In the genomic region with DNA sequence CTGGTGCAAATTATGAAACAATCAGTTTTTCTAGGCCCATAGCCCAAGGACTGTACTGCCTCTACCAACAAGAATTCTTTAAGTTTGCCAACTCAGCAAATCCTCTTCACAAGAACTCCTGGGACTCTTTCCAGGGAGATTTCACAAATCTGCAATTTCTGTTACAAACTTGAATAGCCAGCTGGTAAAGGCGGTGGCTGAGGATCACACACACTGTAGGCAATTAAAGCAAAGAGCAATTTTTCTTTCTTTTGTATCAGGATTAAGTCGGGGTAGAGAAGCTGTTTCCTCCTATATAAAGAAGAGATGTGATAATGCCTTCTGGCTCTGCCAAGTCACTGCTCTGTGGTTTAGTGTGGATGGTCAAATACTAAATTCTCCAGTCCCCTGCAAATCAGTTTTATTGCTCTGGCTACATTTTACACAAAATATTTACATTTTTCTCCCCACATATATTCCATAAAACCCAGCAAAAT, we compare ENCODE assay signal across 9 cellular contexts. TPM values are rescaled to one million over a fixed set of nuclear protein-coding genes. Genes with fewer than 3 reads are reported as not detected.
DNase-seq lines count a peak whose midpoint lies in the region; ATAC-seq, FAIRE-seq and TF ChIP-seq lines count a peak whose summit lies in the region.
"Had no signal": no experiment of that assay in that cellular context is flagged by ENCODE, and none has a peak within 500 bp of the region (broad histone marks: within the 10 kb centered on the region; RNA-seq: fewer than 3 reads in every experiment).

No MANE protein-coding gene starts in this region.

- no peaks in the 10 kb centered on the region for H3K36me3 ChIP-seq in fibroblast of lung (ENCODE audit: control insufficient read depth, insufficient read depth, low read length)
- H3K36me3 ChIP-seq in pancreas = no peaks in the 10 kb centered on the region

- H3K9me3 Mint-ChIP-seq in T-helper 2 cell treated with Interferon-gamma antibody and Interleukin-4, amounts not matched to agents 5 μg/mL and 100 μg/mL, for 36 hours = no peaks in the 10 kb centered on the region

- H2AFZ ChIP-seq in fibroblast of lung (ENCODE audit: low read length) = no peak overlapping the region

- DNase-seq in T-helper 2 cell treated with Interferon-gamma antibody and Interleukin-4, amounts not matched to agents 5 μg/mL and 100 μg/mL, for 36 hours (ENCODE audit: low spot score) = no peak
- DNase-seq in T-helper 2 cell = no peak
- DNase-seq in T-helper 17 cell = no peak
- peak; percentile 92 to 99 for DNase-seq in fibroblast of lung (ENCODE audit: low read depth in 2 of 2)
- peak in 1 of 6 donors; percentile 11 for DNase-seq in pancreas
- DNase-seq in NK-92 treated with Interleukin-12 subunit alpha and Interleukin-12 subunit beta, amount 100 ng/mL, for 24 hours (lab: John Stamatoyannopoulos, UW) = no peak
- DNase-seq in GM19238 (ENCODE audit: insufficient read length, low spot score) = no peak

- H3K4me3 Mint-ChIP-seq in T-helper 2 cell treated with Interferon-gamma antibody and Interleukin-4, amounts not matched to agents 5 μg/mL and 100 μg/mL, for 36 hours = peak overlapping the region; percentile 95
- H3K4me3 Mint-ChIP-seq in T-helper 17 cell = peak overlapping the region; percentile 98

- peak overlapping the region; percentile 78 for H3K4me2 ChIP-seq in fibroblast of lung (ENCODE audit: extremely low read depth, insufficient read depth, low read length)

- peaks cover 28% of the 10 kb centered on the region for H3K79me2 ChIP-seq in fibroblast of lung (ENCODE audit: control insufficient read depth, insufficient read depth, low read length)

- ATAC-seq in T-helper 17 cell = no peak
- ATAC-seq in pancreas = peak in 3 of 4 donors; percentile 20 to 54 (median 44)
- no peak for ATAC-seq in GM18519 (IDR thresholded peaks at IDR 0.05; ENCODE audit: low FRiP score, unreplicated experiment)

- 3% methylated on average over 2 of the region's 2 CpGs for WGBS in pancreas, 2 donors

- peak overlapping the region; percentile 39 for H3K27ac Mint-ChIP-seq in T-helper 2 cell treated with Interferon-gamma antibody and Interleukin-4, amounts not matched to agents 5 μg/mL and 100 μg/mL, for 36 hours
- peak overlapping the region; percentile 97 for H3K27ac Mint-ChIP-seq in T-helper 17 cell

- H3K27me3 Mint-ChIP-seq in T-helper 2 cell treated with Interferon-gamma antibody and Interleukin-4, amounts not matched to agents 5 μg/mL and 100 μg/mL, for 36 hours (ENCODE audit: low read depth) = no peaks in the 10 kb centered on the region
- H3K27me3 Mint-ChIP-seq in T-helper 17 cell = no peaks in the 10 kb centered on the region

- FAIRE-seq in pancreas (lab: Jason Lieb, UNC) = no peak
- FAIRE-seq: G401.6 had no signal

- intact Hi-C loops in pancreas (cut with DNase I) = no loop called here

- H3K4me1 ChIP-seq in fibroblast of lung (ENCODE audit: control insufficient read depth, extremely low read depth, insufficient read depth, low read length) (no peaks in the 10 kb centered on the region), pancreas (peaks cover 11 to 19% (median 17%) of the 10 kb centered on the region in 3 donors)

- H3K9ac ChIP-seq in fibroblast of lung (ENCODE audit: insufficient read depth, low read length) = no peak overlapping the region

- H3K4me3 ChIP-seq in fibroblast of lung (replicated peaks in 1 of 4; ENCODE audit: control extremely low read depth in 1 of 4, insufficient read depth in 1 of 4, low read depth in 3 of 4, low read length in 4 of 4) = peak overlapping the region; percentile 62 to 99 (median 84)
- H3K4me3 ChIP-seq in pancreas = peak overlapping the region in 1 of 4 donors; percentile 92

- H3K27ac ChIP-seq in fibroblast of lung (ENCODE audit: insufficient read depth, low read length) = peak overlapping the region; percentile 78
- no peak overlapping the region for H3K27ac ChIP-seq in pancreas

- peaks cover 38% of the 10 kb centered on the region for H3K36me3 Mint-ChIP-seq in T-helper 2 cell treated with Interferon-gamma antibody and Interleukin-4, amounts not matched to agents 5 μg/mL and 100 μg/mL, for 36 hours (ENCODE audit: low read depth)
- H3K36me3 Mint-ChIP-seq in T-helper 17 cell (ENCODE audit: low read depth) = peaks cover 2% of the 10 kb centered on the region

- peaks cover 29% of the 10 kb centered on the region for H3K4me1 Mint-ChIP-seq in T-helper 2 cell treated with Interferon-gamma antibody and Interleukin-4, amounts not matched to agents 5 μg/mL and 100 μg/mL, for 36 hours (ENCODE audit: low read depth)
- H3K4me1 Mint-ChIP-seq in T-helper 17 cell = peaks cover 30% of the 10 kb centered on the region

- H3K9me3 ChIP-seq in T-helper 17 cell (ENCODE audit: control insufficient read depth, low read length, poor library complexity, severe bottlenecking) = no peaks in the 10 kb centered on the region
- H3K9me3 ChIP-seq in fibroblast of lung (ENCODE audit: control insufficient read depth, insufficient read depth, low read depth, low read length) = no peaks in the 10 kb centered on the region
- H3K9me3 ChIP-seq in pancreas = no peaks in the 10 kb centered on the region

- H4K20me1 ChIP-seq in fibroblast of lung (ENCODE audit: control insufficient read depth, extremely low read depth, insufficient read depth, low read length) = no peaks in the 10 kb centered on the region

- TF ChIP-seq CTCF in fibroblast of lung (conservative IDR thresholded peaks at IDR 0.05 in 1 of 2, IDR thresholded peaks at IDR 0.05 in 1 of 2; ENCODE audit: low read depth in 1 of 2, low read length in 2 of 2) (no peak), pancreas (IDR thresholded peaks at IDR 0.05) (no peak)

- H3K27me3 ChIP-seq in fibroblast of lung (ENCODE audit: control insufficient read depth, insufficient read depth, low read length) (no peaks in the 10 kb centered on the region), pancreas (no peaks in the 10 kb centered on the region)

RNA-seq across cellular contexts. Expression of a gene that starts 1.7 kb away (rescaled TPM):
- 10 to 100 TPM; 33.9 to 37.0 TPM for total RNA-seq in T-helper 17 cell
- 229 and 270 TPM in 2 replicates for total RNA-seq in fibroblast of lung
- polyA plus RNA-seq in fibroblast of lung = 217 and 223 TPM in 2 replicates
- polyA plus RNA-seq in fibroblast of lung (2012) = 77.7 and 90.2 TPM in 2 replicates
- polyA minus RNA-seq in fibroblast of lung (ENCODE audit: low replicate concordance) = 30.5 and 56.6 TPM in 2 replicates
- 10 to 100 TPM; 21.4 to 28.5 (median 23.1) TPM for total RNA-seq in pancreas
- 10 to 100 TPM; 13.1 to 37.6 TPM for polyA plus RNA-seq in pancreas

Comparison
In these comparisons a context has a peak if more than half of its experiments do, and no peak if none do; other contexts are left out.
1. DNase-seq: peak in fibroblast of lung (2 of 2); none in T-helper 2 cell treated with Interferon-gamma antibody and Interleukin-4, amounts not matched to agents 5 μg/mL and 100 μg/mL, for 36 hours (single experiment), T-helper 2 cell (0 of 5), T-helper 17 cell (0 of 3), NK-92 treated with Interleukin-12 subunit alpha and Interleukin-12 subunit beta, amount 100 ng/mL, for 24 hours (single experiment) and GM19238 (single experiment).
2. ATAC-seq: peak in pancreas (3 of 4); none in T-helper 17 cell (single experiment) and GM18519 (single experiment).